Comparison of ENCODE assay signal across 33 cellular contexts in the genomic region with DNA sequence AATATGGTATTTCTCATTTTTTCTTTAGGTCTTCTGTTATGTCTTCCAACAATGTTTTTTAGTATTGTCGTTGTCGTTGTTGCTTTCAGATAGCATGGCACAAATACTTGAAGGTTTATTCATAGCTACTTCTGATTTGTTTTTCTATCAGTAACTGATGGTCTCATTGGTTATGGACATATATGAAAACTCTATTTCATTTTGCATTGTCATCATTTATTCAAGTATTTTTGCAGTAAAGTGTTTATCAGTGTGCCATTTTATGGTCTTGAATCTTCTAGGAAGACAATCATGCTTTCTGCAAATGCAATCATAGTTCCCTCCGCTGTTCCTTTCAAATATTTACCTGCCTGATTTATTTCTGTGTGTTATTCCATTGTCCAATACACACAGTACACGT. TPM values are rescaled to one million over a fixed set of nuclear protein-coding genes. Genes with fewer than 3 reads are reported as not detected.
"Had no signal": no experiment of that assay in that cellular context is flagged by ENCODE, and none has a peak within 500 bp of the region (broad histone marks: within the 10 kb centered on the region; RNA-seq: fewer than 3 reads in every experiment).

No MANE protein-coding gene starts in this region.

- H3K36me3 ChIP-seq: adrenal gland, brain microvascular endothelial cell, breast epithelium had no signal

- H3K4me1 ChIP-seq: adrenal gland, body of pancreas, breast epithelium had no signal

- H3K4me3 ChIP-seq: adrenal gland, body of pancreas, breast epithelium had no signal

- H3K9me3 ChIP-seq: adrenal gland, body of pancreas, breast epithelium had no signal

- H3K27me3 ChIP-seq: adrenal gland, body of pancreas, brain microvascular endothelial cell, breast epithelium had no signal

- ATAC-seq: activated CD8-positive, alpha-beta T cell treated with anti-CD3 and anti-CD28 coated beads for 36 hours; activated naive CD4-positive, alpha-beta T cell treated with anti-CD3 and anti-CD28 coated beads, Interleukin-2, amount 50 U/mL, for 72 hours; activated T-cell treated with anti-CD3 and anti-CD28 coated beads, Interleukin-2, amount 50 U/mL, for 4 hours; activated T-cell treated with anti-CD3 and anti-CD28 coated beads, Interleukin-2, amount 50 U/mL, for 72 hours; activated T-helper 17 cell treated with anti-CD3 and anti-CD28 coated beads, Interleukin-2, amount 50 U/mL, for 72 hours; body of pancreas had no signal

- H3K27ac ChIP-seq: adrenal gland, body of pancreas, brain microvascular endothelial cell, breast epithelium, VCaP had no signal

- DNase-seq: activated B cell treated with CpG ODN at 0.5 μM for 24 hours; activated CD4-positive, alpha-beta memory T cell treated with anti-CD3 and anti-CD28 coated beads for 36 hours; activated CD4-positive, alpha-beta T cell treated with anti-CD3 and anti-CD28 coated beads for 4 hours; activated CD4-positive, alpha-beta T cell treated with anti-CD3 and anti-CD28 coated beads, Interleukin-2, amount 10 ng/mL, durations not matched to agents 24 days and 14 days; activated CD4-positive, alpha-beta T cell treated with anti-CD3 and anti-CD28 coated beads, Interleukin-2, amount 50 U/mL, for 1 hour; activated CD4-positive, alpha-beta T cell treated with anti-CD3 and anti-CD28 coated beads, Interleukin-2, amount 50 U/mL, for 4 hours; activated CD4-positive, CD25-positive, alpha-beta regulatory T cell treated with anti-CD3 and anti-CD28 coated beads, Interleukin-2, amount 50 U/mL, for 72 hours; activated CD8-positive, alpha-beta memory T cell treated with anti-CD3 and anti-CD28 coated beads, Interleukin-2, amount 50 U/mL, for 4 hours; activated CD8-positive, alpha-beta T cell treated with anti-CD3 and anti-CD28 coated beads for 36 hours; activated effector memory CD4-positive, alpha-beta T cell treated with anti-CD3 and anti-CD28 coated beads, Interleukin-2, amount 50 U/mL, for 16 hours; activated gamma-delta T cell treated with Interleukin-2 at 50 U/mL for 16 hours; activated naive CD4-positive, alpha-beta T cell; activated naive CD4-positive, alpha-beta T cell treated with anti-CD3 and anti-CD28 coated beads for 36 hours; activated naive CD4-positive, alpha-beta T cell treated with anti-CD3 and anti-CD28 coated beads, Interleukin-2, amount 50 U/mL, for 16 hours; activated naive CD8-positive, alpha-beta T cell treated with anti-CD3 and anti-CD28 coated beads for 36 hours; activated T-cell treated with anti-CD3 and anti-CD28 coated beads for 4 hours; activated T-cell treated with anti-CD3 and anti-CD28 coated beads, Interleukin-2, amount 50 U/mL, for 1 hour; activated T-cell treated with anti-CD3 and anti-CD28 coated beads, Interleukin-2, amount 50 U/mL, for 4 hours; activated T-cell treated with anti-CD3 and anti-CD28 coated beads, Interleukin-2, amount 50 U/mL, for 72 hours; adrenal gland; amniotic stem cell; aorta; body of pancreas; brain microvascular endothelial cell; central memory CD4-positive, alpha-beta T cell; T-helper 2 cell; T-helper 9 cell had no signal

- FAIRE-seq: astrocyte, TTC549 had no signal

RNA-seq across cellular contexts. Expression of a gene that starts 44.0 kb away (rescaled TPM):
- total RNA-seq: activated B cell treated with CpG ODN at 0.5 μM for 24 hours had no signal
